In the genomic region with DNA sequence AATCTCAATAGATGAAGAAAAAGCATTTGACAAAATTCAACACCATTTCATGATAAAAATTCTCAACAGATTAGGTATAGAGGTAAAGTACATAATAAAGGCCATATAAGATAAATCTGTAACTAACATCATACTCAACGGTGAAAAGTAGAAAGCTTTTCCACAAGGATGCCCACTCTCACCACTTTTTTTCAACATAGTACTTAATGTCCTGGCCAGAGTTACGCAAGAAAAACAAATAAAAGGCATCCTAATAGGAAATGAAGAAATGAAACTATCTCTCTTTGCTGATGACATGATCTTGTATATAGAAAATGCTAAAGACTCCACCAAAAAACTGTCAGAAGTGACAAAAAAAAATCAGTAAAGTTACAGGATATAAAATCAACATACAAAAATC, we compare ENCODE assay signal across 36 cellular contexts.
"Had no signal": no experiment of that assay in that cellular context is flagged by ENCODE, and none has a peak within 500 bp of the region (broad histone marks: within the 10 kb centered on the region; RNA-seq: fewer than 3 reads in every experiment).

No MANE protein-coding gene starts in this region.

- FAIRE-seq: astrocyte, bronchial epithelial cell had no signal

- H3K27ac ChIP-seq: adrenal gland, body of pancreas, SJSA1 had no signal

- H3K27me3 ChIP-seq: adrenal gland, body of pancreas, SJSA1 had no signal

- H3K4me3 ChIP-seq: adrenal gland, body of pancreas, SJSA1 had no signal

- H3K36me3 ChIP-seq: adrenal gland, SJSA1 had no signal

- H3K4me1 Mint-ChIP-seq: WTC11 had no signal

- H3K27ac Mint-ChIP-seq: activated CD4-positive, alpha-beta T cell treated with anti-CD3 and anti-CD28 coated beads for 36 hours; activated CD4-positive, alpha-beta T cell treated with anti-CD3 and anti-CD28 coated beads, Interleukin-2, amount 10 ng/mL, durations not matched to agents 7 days and 5 days; activated CD8-positive, alpha-beta T cell treated with anti-CD3 and anti-CD28 coated beads, Interleukin-2, amount 10 ng/mL, durations not matched to agents 7 days and 5 days; activated naive CD4-positive, alpha-beta T cell treated with anti-CD3 and anti-CD28 coated beads for 36 hours; activated naive CD4-positive, alpha-beta T cell treated with anti-CD3 and anti-CD28 coated beads, Interleukin-2, amount 50 U/mL, for 72 hours; activated T-helper 1 cell treated with anti-CD3 and anti-CD28 coated beads, Interleukin-12 subunit alpha, Interleukin-12 subunit beta, Interleukin-2, Interleukin-4 antibody, amounts not matched to agents 30 ng/mL and 10 ng/mL and 1 ng/mL, durations not matched to agents 14 hours and 24 hours and 36 hours; T-helper 1 cell treated with Interleukin-12 subunit alpha and Interleukin-12 subunit beta and Interleukin-4 antibody, amounts not matched to agents 30 μg/mL and 1 μg/mL, for 36 hours; T-helper 2 cell treated with Interferon-gamma antibody and Interleukin-4, amounts not matched to agents 5 μg/mL and 100 μg/mL, for 36 hours; WTC11 had no signal

- ATAC-seq: activated CD4-positive, alpha-beta T cell treated with anti-CD3 and anti-CD28 coated beads for 36 hours; activated CD4-positive, CD25-positive, alpha-beta regulatory T cell treated with anti-CD3 and anti-CD28 coated beads, Interleukin-2, amount 50 U/mL, for 24 hours; activated CD8-positive, alpha-beta T cell treated with anti-CD3 and anti-CD28 coated beads, Interleukin-2, amount 10 ng/mL, durations not matched to agents 7 days and 5 days; activated naive CD4-positive, alpha-beta T cell treated with anti-CD3 and anti-CD28 coated beads, Interleukin-2, amount 50 U/mL, for 72 hours; activated T-cell treated with anti-CD3 and anti-CD28 coated beads, Interleukin-2, amount 50 U/mL, for 4 hours; body of pancreas; Panc1; WTC11 had no signal

- H3K4me1 ChIP-seq: adrenal gland, body of pancreas, SJSA1 had no signal

- DNase-seq: activated CD4-positive, alpha-beta T cell treated with anti-CD3 and anti-CD28 coated beads for 36 hours; activated CD4-positive, alpha-beta T cell treated with anti-CD3 and anti-CD28 coated beads, Interleukin-2, amount 10 ng/mL, durations not matched to agents 7 days and 5 days; activated CD4-positive, alpha-beta T cell treated with anti-CD3 and anti-CD28 coated beads, Interleukin-2, amount 50 U/mL, for 48 hours; activated CD8-positive, alpha-beta T cell treated with anti-CD3 and anti-CD28 coated beads, Interleukin-2, amount 10 ng/mL, durations not matched to agents 7 days and 5 days; activated gamma-delta T cell treated with Interleukin-2 at 50 U/mL for 16 hours; activated naive CD4-positive, alpha-beta T cell treated with anti-CD3 and anti-CD28 coated beads for 36 hours; activated T-cell treated with anti-CD3 and anti-CD28 coated beads for 4 hours; activated T-cell treated with anti-CD3 and anti-CD28 coated beads, Interleukin-2, amount 50 U/mL, for 4 hours; adrenal gland; body of pancreas; central memory CD4-positive, alpha-beta T cell; Kasumi-1; KG1; NCI-H1092 treated with DMSO at 0.1 percent for 48 hours; NCI-H1417; NCI-H146; NCI-H187; NCI-H2029 treated with DMSO at 0.1 percent for 48 hours; NCI-H2107; NCI-H2171; NCI-H510A; NCI-H526; NCI-H748 treated with DMSO at 0.1 percent for 48 hours; NK-92 treated with Interleukin-12 subunit alpha and Interleukin-12 subunit beta, amount 100 ng/mL, for 24 hours; SHP77 treated with DMSO at 0.1 percent for 48 hours; SK-N-SH had no signal

- H3K4me3 Mint-ChIP-seq: activated CD4-positive, alpha-beta T cell treated with anti-CD3 and anti-CD28 coated beads for 36 hours; activated CD4-positive, alpha-beta T cell treated with anti-CD3 and anti-CD28 coated beads, Interleukin-2, amount 10 ng/mL, durations not matched to agents 7 days and 5 days; activated CD8-positive, alpha-beta T cell treated with anti-CD3 and anti-CD28 coated beads, Interleukin-2, amount 10 ng/mL, durations not matched to agents 7 days and 5 days; activated naive CD4-positive, alpha-beta T cell treated with anti-CD3 and anti-CD28 coated beads for 36 hours; activated T-cell treated with anti-CD3 and anti-CD28 coated beads, Interleukin-2, amount 50 U/mL, for 4 hours; activated T-helper 1 cell treated with anti-CD3 and anti-CD28 coated beads, Interleukin-12 subunit alpha, Interleukin-12 subunit beta, Interleukin-2, Interleukin-4 antibody, amounts not matched to agents 30 ng/mL and 10 ng/mL and 1 ng/mL, durations not matched to agents 14 hours and 24 hours and 36 hours; T-helper 1 cell treated with Interleukin-12 subunit alpha and Interleukin-12 subunit beta and Interleukin-4 antibody, amounts not matched to agents 30 μg/mL and 1 μg/mL, for 36 hours; T-helper 2 cell treated with Interferon-gamma antibody and Interleukin-4, amounts not matched to agents 5 μg/mL and 100 μg/mL, for 36 hours; WTC11 had no signal
